In the genomic region with DNA sequence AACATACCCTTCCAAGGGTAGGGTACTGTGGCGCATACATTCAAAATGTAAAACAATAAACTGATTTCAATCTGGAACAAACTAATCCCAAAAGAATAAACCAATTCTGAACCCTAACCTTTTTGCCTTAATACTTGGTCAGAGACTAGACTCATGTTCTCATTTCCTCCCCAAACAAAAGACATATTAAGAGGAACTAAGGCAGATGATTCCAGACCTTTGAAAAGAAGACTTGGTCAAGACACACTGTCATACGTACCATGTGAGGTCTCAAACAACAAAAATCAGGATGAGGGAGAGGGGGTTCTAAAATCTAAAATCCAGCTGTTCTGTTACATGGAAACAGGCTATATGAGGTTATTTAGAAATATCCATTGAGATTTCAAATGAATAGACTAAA, we compare ENCODE assay signal across 10 cellular contexts.
"Had no signal": no experiment of that assay in that cellular context is flagged by ENCODE, and none has a peak within 500 bp of the region (broad histone marks: within the 10 kb centered on the region; RNA-seq: fewer than 3 reads in every experiment).

No MANE protein-coding gene starts in this region.

- H3K4me3 ChIP-seq: lung, tibial artery had no signal

- H3K9me3 ChIP-seq: tibial artery had no signal

- H3K27ac ChIP-seq: foreskin keratinocyte, tibial artery had no signal

- ATAC-seq: foreskin keratinocyte; naive thymus-derived CD4-positive, alpha-beta T cell had no signal

- DNase-seq: activated CD4-positive, alpha-beta memory T cell treated with anti-CD3 and anti-CD28 coated beads for 36 hours; activated T-cell treated with anti-CD3 and anti-CD28 coated beads, Interleukin-2, amount 50 U/mL, for 72 hours; foreskin keratinocyte; left cardiac atrium; naive thymus-derived CD4-positive, alpha-beta T cell; posterior cingulate gyrus; stimulated activated CD4-positive, alpha-beta T cell treated with anti-CD3 and anti-CD28 coated beads, Interleukin-15, amount 100 ng/mL, for 24 hours; stimulated activated CD4-positive, alpha-beta T cell treated with anti-CD3 and anti-CD28 coated beads, Interleukin-4, amount 100 ng/mL, for 4 hours; tibial artery had no signal

- H3K9me3 Mint-ChIP-seq: activated CD4-positive, alpha-beta memory T cell treated with anti-CD3 and anti-CD28 coated beads for 36 hours; activated T-cell treated with anti-CD3 and anti-CD28 coated beads, Interleukin-2, amount 50 U/mL, for 72 hours; naive thymus-derived CD4-positive, alpha-beta T cell had no signal

- H3K4me3 Mint-ChIP-seq: activated CD4-positive, alpha-beta memory T cell treated with anti-CD3 and anti-CD28 coated beads for 36 hours; activated T-cell treated with anti-CD3 and anti-CD28 coated beads, Interleukin-2, amount 50 U/mL, for 72 hours; naive thymus-derived CD4-positive, alpha-beta T cell had no signal

- H3K4me1 ChIP-seq: foreskin keratinocyte had no signal

- H3K27ac Mint-ChIP-seq: activated CD4-positive, alpha-beta memory T cell treated with anti-CD3 and anti-CD28 coated beads for 36 hours; activated T-cell treated with anti-CD3 and anti-CD28 coated beads, Interleukin-2, amount 50 U/mL, for 72 hours had no signal

- H3K27me3 Mint-ChIP-seq: activated CD4-positive, alpha-beta memory T cell treated with anti-CD3 and anti-CD28 coated beads for 36 hours; naive thymus-derived CD4-positive, alpha-beta T cell had no signal
